In genomic region chr10:4826788-4827324, GRCh38 we compare ENCODE assay signal across 10 cellular contexts. TPM values are rescaled to one million over a fixed set of nuclear protein-coding genes. Genes with fewer than 3 reads are reported as not detected.
DNase-seq lines count a peak whose midpoint lies in the region; ATAC-seq and TF ChIP-seq lines count a peak whose summit lies in the region.
"Had no signal": no experiment of that assay in that cellular context is flagged by ENCODE, and none has a peak within 500 bp of the region (broad histone marks: within the 10 kb centered on the region; RNA-seq: fewer than 3 reads in every experiment).

No MANE protein-coding gene starts in this region.

- POLR2A ChIA-PET in AG04450 (lab: Yijun Ruan, JAX): interaction anchor here (0.7 to 0.9 kb wide), 2 partner anchors 12 to 1077 kb away, joined by 3 to 5 read pairs; no protein-coding TSS in a partner anchor

- 62 to 63% methylated on average over 11 to 12 of the region's 13 CpGs for WGBS in ectodermal cell, 2 experiments

- peaks cover 6% of the 10 kb centered on the region for H3K4me1 Mint-ChIP-seq in nephron

- peak overlapping the region; percentile 74 to 77 (median 76) for H3K4me3 Mint-ChIP-seq in nephron

- H3K27ac ChIP-seq in AG04450 (ENCODE audit: low read depth, low read length) (peak overlapping the region; percentile 57), ectodermal cell (ENCODE audit: insufficient read depth, low read depth, low read length, poor library complexity, severe bottlenecking) (peak overlapping the region; percentile 38)
- H3K27ac ChIP-seq: HL-60, SK-N-MC had no signal

- peaks cover 9% of the 10 kb centered on the region for H3K9me3 Mint-ChIP-seq in nephron

- H3K4me1 ChIP-seq in ectodermal cell (ENCODE audit: control insufficient read depth, insufficient read depth, low read length): peaks cover 4% of the 10 kb centered on the region

- H3K36me3 Mint-ChIP-seq in nephron (ENCODE audit: low read depth): no peaks in the 10 kb centered on the region

- H3K27me3 ChIP-seq in AG04450 (ENCODE audit: control insufficient read depth, insufficient read depth, low read length) (no peaks in the 10 kb centered on the region), ectodermal cell (ENCODE audit: control insufficient read depth, insufficient read depth, low read length, poor library complexity, severe bottlenecking) (peaks cover 31% of the 10 kb centered on the region)

- ATAC-seq in GM19324 (IDR thresholded peaks at IDR 0.05; ENCODE audit: low FRiP score, unreplicated experiment): no peak

- no peak for TF ChIP-seq CTCF in AG04450 (IDR thresholded peaks at IDR 0.05; ENCODE audit: low read depth, low read length)
- no peak for TF ChIP-seq CTCF in nephron (IDR thresholded peaks at IDR 0.05; ENCODE audit: unreplicated experiment in 3 of 3)

- CTCF ChIA-PET in AG04450 (lab: Charles Lee): interaction anchor here (0.7 to 4.2 kb wide), 9 partner anchors 11 to 1631 kb away, joined by 3 to 32 read pairs (median 4); no protein-coding TSS in a partner anchor

- peaks cover 7% of the 10 kb centered on the region for H3K27me3 Mint-ChIP-seq in nephron (ENCODE audit: low read depth)

- H3K36me3 ChIP-seq in ectodermal cell (ENCODE audit: control insufficient read depth, insufficient read depth, low read length): no peaks in the 10 kb centered on the region

- DNase-seq in AG04450 (ENCODE audit: low read depth, low spot score) (no peak), NCI-H526 (lab: John Stamatoyannopoulos, UW) (no peak), cerebellar nuclear complex (lab: John Stamatoyannopoulos, UW) (no peak), NCI-H2081 (lab: John Stamatoyannopoulos, UW) (no peak)
- no peak for DNase-seq in Jurkat, Clone E6-1 (ENCODE audit: low read depth, low spot score)

- peak overlapping the region in 2 of 3 experiments; percentile 40 to 60 for H3K27ac Mint-ChIP-seq in nephron

- H3K4me3 ChIP-seq in AG04450 (ENCODE audit: low read depth, low read length) (peak overlapping the region; percentile 58), ectodermal cell (ENCODE audit: insufficient read depth, low read depth, low read length) (peak overlapping the region; percentile 45)
- H3K4me3 ChIP-seq in Jurkat, Clone E6-1 (ENCODE audit: low read length): peak overlapping the region; percentile 55
- H3K4me3 ChIP-seq: SK-N-MC had no signal

- H3K9me3 ChIP-seq in AG04450 (ENCODE audit: control insufficient read depth, insufficient read depth, low read length) (peaks cover 9% of the 10 kb centered on the region; the same call in 1 of the 2 replicates), ectodermal cell (ENCODE audit: control insufficient read depth, low read length) (no peaks in the 10 kb centered on the region)

RNA-seq across cellular contexts. Expression of gene AKR1E2, which starts 0.8 kb away (rescaled TPM):
- 1.3 and 1.4 TPM in 2 replicates for polyA plus RNA-seq in AG04450 (2011; rRNA removed)
- 3.3 and 4.9 TPM in 2 replicates for polyA minus RNA-seq in AG04450 (2011; rRNA and poly(A)+ RNA removed)
- 11.4 TPM for polyA plus RNA-seq in Jurkat, Clone E6-1 (2012; ENCODE audit: insufficient read depth, insufficient read length)
- polyA plus RNA-seq in ectodermal cell (2013, experiment 1 of 4): 4.3 TPM
- 3.9 TPM for polyA plus RNA-seq in ectodermal cell (2013, experiment 2 of 4)
- polyA plus RNA-seq in ectodermal cell (2013, experiment 3 of 4): 3.2 TPM
- 4.3 TPM for polyA plus RNA-seq in ectodermal cell (2013, experiment 4 of 4)
